Comparison of ENCODE assay signal across 11 cellular contexts in genomic region chr2:95206086-95206485, GRCh38. TPM values are rescaled to one million over a fixed set of nuclear protein-coding genes. Genes with fewer than 3 reads are reported as not detected.
DNase-seq lines count a peak whose midpoint lies in the region; ATAC-seq, FAIRE-seq and TF ChIP-seq lines count a peak whose summit lies in the region.
"Had no signal": no experiment of that assay in that cellular context is flagged by ENCODE, and none has a peak within 500 bp of the region (broad histone marks: within the 10 kb centered on the region; RNA-seq: fewer than 3 reads in every experiment).

No MANE protein-coding gene starts in this region.

- POLR2A ChIA-PET in OCI-LY7 (lab: Charles Lee): interaction anchor here (1.5 kb wide), 1 partner anchor 84 kb away, joined by 3 read pairs; the partner anchor contains the start of gene MRPS5
- POLR2A ChIA-PET in endothelial cell of umbilical vein (lab: Charles Lee): no interaction called here

- H3K4me1 ChIP-seq in OCI-LY7 (ENCODE audit: insufficient read depth, low read length, poor library complexity, severe bottlenecking) (peaks cover 4% of the 10 kb centered on the region), endothelial cell of umbilical vein (ENCODE audit: control insufficient read depth, extremely low read depth, insufficient read depth, low read length) (peaks cover 4% of the 10 kb centered on the region), parathyroid adenoma (peaks cover 3% of the 10 kb centered on the region)

- H3K36me3 ChIP-seq in OCI-LY7 (ENCODE audit: insufficient read depth, low read length) (peaks cover under 1% of the 10 kb centered on the region; the same call in 1 of the 2 replicates), endothelial cell of umbilical vein (ENCODE audit: control insufficient read depth in 2 of 2, extremely low read depth in 1 of 2, insufficient read depth in 2 of 2, low read length in 2 of 2) (no peaks in the 10 kb centered on the region), parathyroid adenoma (ENCODE audit: control insufficient read depth, insufficient read depth, low read length) (no peaks in the 10 kb centered on the region)
- H3K36me3 ChIP-seq: MG63 had no signal

- ATAC-seq in HG02678 (IDR thresholded peaks at IDR 0.05; ENCODE audit: unreplicated experiment): no peak
- no peak for ATAC-seq in HG03460 (IDR thresholded peaks at IDR 0.05; ENCODE audit: unreplicated experiment)

- no peak for TF ChIP-seq CTCF in OCI-LY7 (conservative IDR thresholded peaks at IDR 0.05; ENCODE audit: low read length)
- no peak for TF ChIP-seq CTCF in endothelial cell of umbilical vein (IDR thresholded peaks at IDR 0.05; ENCODE audit: extremely low read depth in 1 of 2, insufficient read depth in 1 of 2, low read depth in 1 of 2, low read length in 2 of 2)
- no peak for TF ChIP-seq CTCF in parathyroid adenoma (IDR thresholded peaks at IDR 0.05)

- H3K4me3 ChIP-seq in OCI-LY7 (ENCODE audit: low read depth, low read length, poor library complexity, severe bottlenecking) (peak overlapping the region; percentile 83), endothelial cell of umbilical vein (replicated peaks in 1 of 3; ENCODE audit: insufficient read depth in 1 of 3, low read depth in 1 of 3, low read length in 3 of 3) (no peak overlapping the region), parathyroid adenoma (ENCODE audit: low read depth, low read length) (peak overlapping the region; percentile 74)

- no peak for FAIRE-seq in endothelial cell of umbilical vein (lab: Jason Lieb, UNC)

- dilution Hi-C loops in endothelial cell of umbilical vein (cut with MboI; ENCODE audit: extremely low pct_ligation_motif_present, low sequenced_read_pairs): no loop called here

- no peaks in the 10 kb centered on the region for H4K20me1 ChIP-seq in OCI-LY7 (ENCODE audit: insufficient read depth, low read length)
- H4K20me1 ChIP-seq in endothelial cell of umbilical vein (replicated peaks; ENCODE audit: control insufficient read depth, extremely low read depth, insufficient read depth, low read length): no peaks in the 10 kb centered on the region

- H3K9ac ChIP-seq in endothelial cell of umbilical vein (replicated peaks; ENCODE audit: extremely low read depth, insufficient read depth, low read length) (no peak overlapping the region), parathyroid adenoma (no peak overlapping the region)

- BruUV-seq in OCI-LY7 (replicated peaks; lab: Mats Ljungman, UMichigan): no TSS peak
- no TSS peak for BruUV-seq in endothelial cell of umbilical vein (replicated peaks; lab: Mats Ljungman, UMichigan)

- intact Hi-C loops in OCI-LY7 (cut with micrococcal nuclease; ENCODE audit: unreplicated experiment): loop anchor here (2.0 kb wide), 2 partner anchors 41 to 129 kb away; partner anchors contain the start of gene ZNF2
- intact Hi-C loops in endothelial cell of umbilical vein (cut with micrococcal nuclease): loop anchor here (10.0 kb wide), 1 partner anchor 81 kb away; the partner anchor contains the start of gene MRPS5

- H3K27me3 ChIP-seq in endothelial cell of umbilical vein (ENCODE audit: control insufficient read depth in 2 of 2, insufficient read depth in 2 of 2, low read length in 2 of 2): no peaks in the 10 kb centered on the region
- H3K27me3 ChIP-seq in parathyroid adenoma (ENCODE audit: control insufficient read depth, insufficient read depth, low read length): no peaks in the 10 kb centered on the region
- H3K27me3 ChIP-seq: MG63 had no signal

- no peaks in the 10 kb centered on the region for H3K9me2 ChIP-seq in OCI-LY7 (ENCODE audit: insufficient read depth, low read length)

- H3K27ac ChIP-seq in OCI-LY7 (ENCODE audit: low read depth, low read length, poor library complexity, severe bottlenecking): no peak overlapping the region
- H3K27ac ChIP-seq in endothelial cell of umbilical vein (ENCODE audit: insufficient read depth, low read depth, low read length): no peak overlapping the region
- no peak overlapping the region for H3K27ac ChIP-seq in parathyroid adenoma

- no peaks in the 10 kb centered on the region for H3K79me2 ChIP-seq in OCI-LY7 (ENCODE audit: insufficient read depth, low read depth, low read length)
- no peaks in the 10 kb centered on the region for H3K79me2 ChIP-seq in endothelial cell of umbilical vein (ENCODE audit: control insufficient read depth, insufficient read depth, low read length)
- no peaks in the 10 kb centered on the region for H3K79me2 ChIP-seq in parathyroid adenoma

- H3K4me2 ChIP-seq in OCI-LY7 (ENCODE audit: low read length): peak overlapping the region; percentile 68
- H3K4me2 ChIP-seq in endothelial cell of umbilical vein (ENCODE audit: insufficient read depth, low read length): peak overlapping the region; percentile 92
- H3K4me2 ChIP-seq in parathyroid adenoma (ENCODE audit: low read length): peak overlapping the region; percentile 86

- H3K9me1 ChIP-seq in endothelial cell of umbilical vein (replicated peaks; ENCODE audit: control insufficient read depth, extremely low read depth, insufficient read depth, low read length): no peaks in the 10 kb centered on the region

- H3K9me3 ChIP-seq in OCI-LY7 (ENCODE audit: low read length) (peaks cover 16% of the 10 kb centered on the region; the same call in 1 of the 2 replicates), endothelial cell of umbilical vein (replicated peaks; ENCODE audit: control insufficient read depth, insufficient read depth, low read length) (peaks cover 3% of the 10 kb centered on the region), parathyroid adenoma (ENCODE audit: control insufficient read depth, low read length) (no peaks in the 10 kb centered on the region)

- H2AFZ ChIP-seq in OCI-LY7 (ENCODE audit: low read length) (peak overlapping the region; percentile 99; the same call in 1 of the 2 replicates), endothelial cell of umbilical vein (ENCODE audit: low read depth, low read length) (no peak overlapping the region), parathyroid adenoma (peak overlapping the region; percentile 99)

- no peak for TF ChIP-seq POLR2A in endothelial cell of umbilical vein (IDR thresholded peaks at IDR 0.05; ENCODE audit: low read depth, low read length)

- CTCF ChIA-PET in OCI-LY7 (lab: Charles Lee; ENCODE audit: unreplicated experiment) (no interaction called here), endothelial cell of umbilical vein (lab: Charles Lee) (interaction anchor here (1.4 kb wide), 1 partner anchor 130 kb away, joined by 5 read pairs; no protein-coding TSS in a partner anchor)

- DNase-seq in NCI-H1417 (lab: John Stamatoyannopoulos, UW) (peak in 2 of 3 experiments; percentile 3 to 30), NCI-H1417 treated with DMSO at 0.1 percent for 48 hours (lab: John Stamatoyannopoulos, UW) (no peak), OCI-LY7 (ENCODE audit: low spot score) (no peak), endothelial cell of umbilical vein (ENCODE audit: low read depth, low spot score) (no peak), NCI-H2227 (lab: John Stamatoyannopoulos, UW; ENCODE audit: unreplicated experiment) (no peak)
- DNase-seq: activated CD4-positive, CD25-positive, alpha-beta regulatory T cell treated with anti-CD3 and anti-CD28 coated beads, Interleukin-2, amount 50 U/mL, for 72 hours; central memory CD4-positive, alpha-beta T cell; MG63 had no signal

TF ChIP-seq in endothelial cell of umbilical vein, 7 proteins besides CTCF, POLR2A, EP300 and RAD21 (continues in another document):
- TF ChIP-seq POLR2AphosphoS5 (IDR thresholded peaks at IDR 0.05; ENCODE audit: insufficient read depth, low read depth, low read length): no peak
- TF ChIP-seq EZH2 (IDR thresholded peaks at IDR 0.05; ENCODE audit: borderline replicate concordance, low read depth, low read length, severe bottlenecking): no peak
- TF ChIP-seq FOS (IDR thresholded peaks at IDR 0.05; ENCODE audit: borderline replicate concordance, insufficient read depth, low read length): no peak
- no peak for TF ChIP-seq JUN (IDR thresholded peaks at IDR 0.05; ENCODE audit: borderline replicate concordance, insufficient read depth, insufficient read length, low read depth)
- TF ChIP-seq GATA2 (IDR thresholded peaks at IDR 0.05; ENCODE audit: insufficient read depth, insufficient read length, low read depth, low read length): no peak

RNA-seq across cellular contexts. Expression of gene ZNF892, which starts 1.2 kb away (rescaled TPM):
- total RNA-seq in OCI-LY7 (2014; rRNA removed; shearing (Covaris generic)): 3.1 and 4.7 TPM in 2 replicates
- total RNA-seq in OCI-LY7 (2022) (2.9 and 4.6 TPM in 2 replicates), endothelial cell of umbilical vein (3.7 and 3.8 TPM in 2 replicates)
- polyA plus RNA-seq in endothelial cell of umbilical vein: 0.64 and 0.65 TPM in 2 replicates
- 0.75 and 1.1 TPM in 2 replicates for polyA plus RNA-seq in endothelial cell of umbilical vein (2011; cell fraction: cytosol; rRNA removed)
- polyA plus RNA-seq in endothelial cell of umbilical vein (2011; cell fraction: nucleus; rRNA removed): 0.83 and 1.3 TPM in 2 replicates
- polyA plus RNA-seq in endothelial cell of umbilical vein (2012): 0.84 and 0.94 TPM in 2 replicates
- polyA minus RNA-seq in endothelial cell of umbilical vein: 3.1 and 4.5 TPM in 2 replicates
- not detected for polyA minus RNA-seq in endothelial cell of umbilical vein (2011; cell fraction: cytosol; rRNA and poly(A)+ RNA removed)
- polyA minus RNA-seq in endothelial cell of umbilical vein (2011; cell fraction: nucleus; rRNA and poly(A)+ RNA removed): 3.8 and 5.5 TPM in 2 replicates

RNA-seq across cellular contexts. Expression of gene ZNF2, which starts 40.5 kb away (rescaled TPM):
- total RNA-seq in OCI-LY7 (2014; rRNA removed; shearing (Covaris generic)): 1.6 and 4.6 TPM in 2 replicates
- total RNA-seq in OCI-LY7 (2022) (3.4 and 3.7 TPM in 2 replicates), endothelial cell of umbilical vein (4.2 and 4.4 TPM in 2 replicates)
- polyA plus RNA-seq in endothelial cell of umbilical vein: 2.1 and 2.2 TPM in 2 replicates
- 2.0 and 2.2 TPM in 2 replicates for polyA plus RNA-seq in endothelial cell of umbilical vein (2011; cell fraction: cytosol; rRNA removed)
- polyA plus RNA-seq in endothelial cell of umbilical vein (2011; cell fraction: nucleus; rRNA removed): 1.9 and 2.2 TPM in 2 replicates
- 2.7 and 3.5 TPM in 2 replicates for polyA plus RNA-seq in endothelial cell of umbilical vein (2012)
- polyA minus RNA-seq in endothelial cell of umbilical vein: 5.9 and 7.7 TPM in 2 replicates
- polyA minus RNA-seq in endothelial cell of umbilical vein (2011; cell fraction: cytosol; rRNA and poly(A)+ RNA removed): 3.4 TPM
- 1.7 TPM in 2 replicates for polyA minus RNA-seq in endothelial cell of umbilical vein (2011; cell fraction: nucleus; rRNA and poly(A)+ RNA removed)

RNA-seq across cellular contexts. Expression of gene ZNF514, which starts 46.4 kb away (rescaled TPM):
- total RNA-seq in OCI-LY7 (2014; rRNA removed; shearing (Covaris generic)): 6.2 and 9.7 TPM in 2 replicates
- 12.8 and 15.3 TPM in 2 replicates for total RNA-seq in OCI-LY7 (2022)
- total RNA-seq in endothelial cell of umbilical vein: 9.7 and 11.6 TPM in 2 replicates
- polyA plus RNA-seq in endothelial cell of umbilical vein: 2.9 and 3.9 TPM in 2 replicates
- 3.5 and 3.7 TPM in 2 replicates for polyA plus RNA-seq in endothelial cell of umbilical vein (2011; cell fraction: cytosol; rRNA removed)
- polyA plus RNA-seq in endothelial cell of umbilical vein (2011; cell fraction: nucleus; rRNA removed): 27.5 and 31.0 TPM in 2 replicates
- polyA plus RNA-seq in endothelial cell of umbilical vein (2012): 7.2 and 8.1 TPM in 2 replicates
- polyA minus RNA-seq in endothelial cell of umbilical vein: 6.1 and 7.9 TPM in 2 replicates
- 1.7 TPM for polyA minus RNA-seq in endothelial cell of umbilical vein (2011; cell fraction: cytosol; rRNA and poly(A)+ RNA removed)
- polyA minus RNA-seq in endothelial cell of umbilical vein (2011; cell fraction: nucleus; rRNA and poly(A)+ RNA removed): 11.7 TPM in 2 replicates

Comparison
In these comparisons a context has a peak if more than half of its experiments do, and no peak if none do; other contexts are left out.
1. DNase-seq: peak in NCI-H1417 (2 of 3); none in NCI-H1417 treated with DMSO at 0.1 percent for 48 hours (single experiment), OCI-LY7 (single experiment), endothelial cell of umbilical vein (single experiment) and NCI-H2227 (single experiment).
2. H3K4me3 ChIP-seq: peak in OCI-LY7 (single experiment) and parathyroid adenoma (single experiment); none in endothelial cell of umbilical vein (0 of 3).
3. Peak in every context shown above with its lines, with median percentiles within 50 percentile points of each other: H3K4me2 ChIP-seq.